In the genomic region with DNA sequence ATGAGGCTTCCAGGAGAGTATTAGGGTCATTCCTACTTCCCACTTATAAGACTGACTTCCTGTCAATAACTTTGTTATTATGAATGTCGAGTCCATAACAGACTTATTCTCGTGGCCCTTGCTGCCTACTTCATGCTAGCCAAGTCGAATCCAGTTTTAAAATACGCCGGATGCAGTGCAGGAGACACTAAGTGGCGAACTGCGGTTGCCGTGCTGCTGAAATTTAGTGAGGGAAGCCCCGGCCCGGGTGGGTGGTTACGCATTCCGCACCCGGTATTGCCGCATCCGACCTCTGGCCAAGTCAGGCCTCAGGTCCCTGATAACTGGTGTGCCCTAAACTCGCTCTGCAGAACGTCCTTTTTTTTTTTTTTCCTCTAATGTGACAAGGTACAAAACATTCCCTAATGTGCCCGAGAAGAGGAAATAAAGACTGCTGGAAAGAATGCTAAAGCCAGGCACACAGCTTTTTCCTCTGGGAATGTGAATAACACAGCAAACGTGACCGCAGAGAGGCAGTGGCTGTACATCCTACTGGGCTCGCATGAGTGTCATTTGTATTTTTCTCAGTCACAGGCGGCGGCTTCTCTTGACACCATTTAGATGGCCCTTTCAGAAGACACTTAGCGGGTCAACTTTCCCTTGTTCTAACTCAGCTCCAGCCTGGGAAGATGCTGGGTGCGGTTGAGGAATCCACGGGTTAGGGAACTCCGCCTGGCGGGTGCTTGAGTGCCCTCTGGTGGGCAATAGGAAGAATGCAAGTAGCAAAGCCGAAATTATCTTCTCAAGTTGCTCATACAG, we compare ENCODE assay signal across 8 cellular contexts. TPM values are rescaled to one million over a fixed set of nuclear protein-coding genes. Genes with fewer than 3 reads are reported as not detected.
A peak's percentile ranks its signal among the peaks of the same experiment; 100 is the strongest.
DNase-seq lines count a peak whose midpoint lies in the region; ATAC-seq and TF ChIP-seq lines count a peak whose summit lies in the region.

No MANE protein-coding gene starts in this region.

- no peak overlapping the region for H3K9ac ChIP-seq in H9 (ENCODE audit: extremely low read depth, insufficient read length, low read length)

- H2BK15ac ChIP-seq in H9 (ENCODE audit: low read depth, low read length), result no peak overlapping the region

- peaks cover 1% of the 10 kb centered on the region; the same call in 1 of the 2 replicates for H3K27me3 Mint-ChIP-seq in H9 (ENCODE audit: low read depth)

- H2BK120ac ChIP-seq in H9 (ENCODE audit: low read depth, low read length, poor library complexity, severe bottlenecking), result no peak overlapping the region

- H3K79me2 ChIP-seq in H9 (ENCODE audit: insufficient read depth, low read length), result no peaks in the 10 kb centered on the region

- no peak overlapping the region for H2BK20ac ChIP-seq in H9 (ENCODE audit: low read depth, low read length, poor library complexity, severe bottlenecking)

- H3K4me3 Mint-ChIP-seq in H9, result no peak overlapping the region

- no peak overlapping the region for H3K56ac ChIP-seq in H9 (ENCODE audit: insufficient read length, low read depth, low read length)

- no peak overlapping the region for H3K4me2 ChIP-seq in H9 (ENCODE audit: insufficient read depth, insufficient read length, low read length)

- no peaks in the 10 kb centered on the region for H4K20me1 ChIP-seq in H9 (ENCODE audit: control insufficient read depth, insufficient read depth, insufficient read length)

- no peaks in the 10 kb centered on the region for H3K4me1 ChIP-seq in H9 (ENCODE audit: insufficient read depth, low read length)
- H3K4me1 ChIP-seq in testis, result peaks cover 6% of the 10 kb centered on the region

- H3K23me2 ChIP-seq in H9 (ENCODE audit: insufficient read length, low read depth, low read length, poor library complexity, severe bottlenecking), result no peaks in the 10 kb centered on the region

- no CpG with 5 or more reads among the region's 29 CpGs for WGBS in H9 (ENCODE audit: extremely low coverage, insufficient read length, low lambda C conversion rate)
- 20 to 28% methylated on average over 29 of the region's 29 CpGs for WGBS in testis, 2 donors

- H3K14ac ChIP-seq in H9 (ENCODE audit: insufficient read depth, low read length), result no peak overlapping the region

- peaks cover 6 to 16% (median 9%) of the 10 kb centered on the region in 3 experiments; a peak in 5 of 7 replicates for H3K36me3 Mint-ChIP-seq in H9 (ENCODE audit: insufficient read depth in 1 of 3, low read depth in 3 of 3)

- no peak for TF ChIP-seq POLR2A in testis (IDR thresholded peaks at IDR 0.05)

- no peaks in the 10 kb centered on the region for H3K27me3 ChIP-seq in H9 (ENCODE audit: insufficient read depth, low read length)
- no peaks in the 10 kb centered on the region for H3K27me3 ChIP-seq in testis

- intact Hi-C loops in testis (cut with DNase I; ENCODE audit: low total_unique reads), result no loop called here

- no peak overlapping the region for H4K91ac ChIP-seq in H9 (ENCODE audit: insufficient read length, low read depth, low read length)

- no peak for ATAC-seq in GM18870 (IDR thresholded peaks at IDR 0.05; ENCODE audit: unreplicated experiment)

- no peak overlapping the region for H3K27ac Mint-ChIP-seq in H9

- no peak overlapping the region for H2BK5ac ChIP-seq in H9 (ENCODE audit: insufficient read length, low read length)

- H3K36me3 ChIP-seq in testis (ENCODE audit: low read depth, missing control alignments), result no peaks in the 10 kb centered on the region

- H3K9me3 ChIP-seq in H9 (ENCODE audit: control insufficient read depth, low read depth, low read length), result peaks cover 2% of the 10 kb centered on the region
- no peaks in the 10 kb centered on the region for H3K9me3 ChIP-seq in testis

- H3K4me3 ChIP-seq in epithelial cell of proximal tubule (ENCODE audit: low read depth, low read length), result peak overlapping the region; percentile 41
- peak overlapping the region in 1 of 2 donors; percentile 36 for H3K4me3 ChIP-seq in testis

- no peak overlapping the region for H3K18ac ChIP-seq in H9 (ENCODE audit: insufficient read length, low read depth, low read length)

- H3T11ph ChIP-seq in H9 (ENCODE audit: low read length), result no peak overlapping the region

- H3K27ac ChIP-seq in H9 (ENCODE audit: insufficient read length, low read depth, low read length) (no peak overlapping the region), testis (peak overlapping the region in 1 of 2 donors; percentile 68)

- H3K9me3 Mint-ChIP-seq in H9, result peaks cover 21% of the 10 kb centered on the region in 2 experiments

- no peak overlapping the region for H2AFZ ChIP-seq in H9 (ENCODE audit: low read length)

- H4K5ac ChIP-seq in H9 (ENCODE audit: insufficient read length, low read depth, low read length), result no peak overlapping the region

- DNase-seq in DMS53 treated with DMSO at 0.1 percent for 48 hours (lab: John Stamatoyannopoulos, UW; ENCODE audit: unreplicated experiment) (peak; percentile 56), H9 (peak; percentile 69), NCI-H345 (lab: John Stamatoyannopoulos, UW) (peak; percentile 38), epithelial cell of proximal tubule (ENCODE audit: low read depth) (no peak), mucosa of gallbladder (ENCODE audit: low spot score) (peak; percentile 74), testis (peak; percentile 78)
- peak; percentile 85 for DNase-seq in activated CD8-positive, alpha-beta memory T cell treated with anti-CD3 and anti-CD28 coated beads for 24 hours

- no peak overlapping the region for H2AK5ac ChIP-seq in H9 (ENCODE audit: insufficient read length, low read length)

- no peak overlapping the region for H2BK12ac ChIP-seq in H9 (ENCODE audit: insufficient read length, low read depth, low read length)

- H3K4me1 Mint-ChIP-seq in H9, result peaks cover 7 to 9% of the 10 kb centered on the region in 2 experiments

- H3K4ac ChIP-seq in H9 (ENCODE audit: low read depth, low read length), result no peak overlapping the region

- H3K79me1 ChIP-seq in H9 (ENCODE audit: insufficient read depth, low read depth, low read length, poor library complexity, severe bottlenecking), result no peaks in the 10 kb centered on the region

- TF ChIP-seq CTCF in H9 (conservative IDR thresholded peaks at IDR 0.05), result peak; percentile 96
- TF ChIP-seq CTCF in epithelial cell of proximal tubule (conservative IDR thresholded peaks at IDR 0.05; ENCODE audit: low read depth, low read length), result peak; percentile 97
- TF ChIP-seq CTCF in testis (IDR thresholded peaks at IDR 0.05), result peak; percentile 71 to 97 (median 86)

- H4K8ac ChIP-seq in H9 (replicated peaks; ENCODE audit: insufficient read length, low read depth, low read length), result no peak overlapping the region

- H3K23ac ChIP-seq in H9 (ENCODE audit: insufficient read length, low read depth, low read length), result no peak overlapping the region

RNA-seq across cellular contexts. Expression of gene AKTIP, which starts 7.1 kb away (rescaled TPM):
- total RNA-seq in H9 (2021), result 23.9 and 26.2 TPM in 2 replicates
- 16.9 and 20.5 TPM in 2 replicates for total RNA-seq in epithelial cell of proximal tubule
- 42.6 TPM for total RNA-seq in mucosa of gallbladder
- 10 to 100 TPM; 58.4 to 75.3 TPM for total RNA-seq in testis
- 75.4 TPM for polyA plus RNA-seq in testis (ENCODE audit: insufficient read depth, low read depth, low replicate concordance)
